In the genomic region with DNA sequence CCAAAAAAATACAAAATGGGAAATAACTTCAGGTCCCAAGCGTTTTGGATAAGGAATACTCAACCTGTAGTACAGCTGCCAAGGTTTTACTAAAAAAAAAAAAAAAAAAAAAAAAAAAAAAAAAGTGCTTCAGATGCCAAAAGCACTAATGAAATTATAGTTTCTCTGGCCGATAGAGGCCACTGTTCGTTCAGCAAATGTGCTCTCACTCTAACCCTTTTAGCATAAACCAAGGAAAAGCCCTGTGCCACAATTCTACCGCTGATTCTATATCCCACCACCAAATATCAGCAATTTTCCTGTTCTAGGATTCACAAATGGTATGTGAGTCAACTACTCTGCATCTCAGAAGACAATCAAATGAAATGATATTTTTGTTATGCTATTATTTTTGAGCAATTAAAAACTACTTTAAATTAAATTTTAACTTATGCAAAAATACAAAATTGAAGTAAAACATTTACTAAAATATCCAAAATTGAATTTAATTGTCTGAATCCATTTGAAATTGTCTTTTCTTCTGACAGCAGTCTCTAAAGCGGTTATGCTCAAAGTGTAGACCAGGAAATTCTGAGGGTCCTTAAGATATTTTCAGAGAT, we compare ENCODE assay signal across 8 cellular contexts.
DNase-seq lines count a peak whose midpoint lies in the region; ATAC-seq, FAIRE-seq and TF ChIP-seq lines count a peak whose summit lies in the region.

No MANE protein-coding gene starts in this region.

- peak; percentile 57 for TF ChIP-seq CTCF in epithelial cell of esophagus (IDR thresholded peaks at IDR 0.05; ENCODE audit: insufficient read depth, low read depth, low read length, missing control alignments)

- H3K4me3 ChIP-seq in epithelial cell of esophagus (ENCODE audit: low read length), result no peak overlapping the region

- peak; percentile 87 for FAIRE-seq in RCC 7860 (lab: Jason Lieb, UNC)

- intact Hi-C loops in Right ventricle myocardium inferior (cut with DNase I), result no loop called here
- intact Hi-C loops in cardiac septum (cut with DNase I), result loop anchor here (10.0 kb wide), 1 partner anchor 290 kb away; no protein-coding TSS in a partner anchor

- no peak for DNase-seq in Right ventricle myocardium inferior (ENCODE audit: missing footprints)
- DNase-seq in cardiac septum (ENCODE audit: low spot score), result no peak
- DNase-seq in HPDE6-E6E7 (ENCODE audit: extremely low spot score), result peak; percentile 16
- DNase-seq in RCC 7860 (ENCODE audit: low spot score), result peak; percentile 71
- peak; percentile 67 for DNase-seq in epithelial cell of esophagus (ENCODE audit: low read depth)
- peak; percentile 68 for DNase-seq in midbrain (lab: John Stamatoyannopoulos, UW)

- peak; percentile 72 for ATAC-seq in Right ventricle myocardium inferior
- no peak for ATAC-seq in GM19324 (IDR thresholded peaks at IDR 0.05; ENCODE audit: low FRiP score, unreplicated experiment)
- no peak for ATAC-seq in GM21528 (IDR thresholded peaks at IDR 0.05; ENCODE audit: low FRiP score, unreplicated experiment)

Comparison
In these comparisons a context has a peak if more than half of its experiments do, and no peak if none do; other contexts are left out.
1. DNase-seq: peak in HPDE6-E6E7 (single experiment), RCC 7860 (single experiment), epithelial cell of esophagus (single experiment) and midbrain (single experiment); none in Right ventricle myocardium inferior (single experiment) and cardiac septum (single experiment).